2 cellular contexts compared by ENCODE assay signal in genomic region chr19:51086153-51086850, GRCh38.
A peak's percentile ranks its signal among the peaks of the same experiment; 100 is the strongest.
TF ChIP-seq lines count a peak whose summit lies in the region.

No MANE protein-coding gene starts in this region.

TF ChIP-seq in GM23338, 12 proteins besides CTCF, POLR2A, EP300 and RAD21:
- TF ChIP-seq REST (IDR thresholded peaks at IDR 0.05; ENCODE audit: unreplicated experiment) (no peak), ZNF331 (CRISPR knock-in tag; IDR thresholded peaks at IDR 0.05; ENCODE audit: low read depth) (no peak), EZH2phosphoT487 (IDR thresholded peaks at IDR 0.05; ENCODE audit: unreplicated experiment) (no peak), JUNB (IDR thresholded peaks at IDR 0.05; ENCODE audit: unreplicated experiment) (no peak), ETS1 (IDR thresholded peaks at IDR 0.05) (no peak), CREB1 (CRISPR knock-in tag; IDR thresholded peaks at IDR 0.05; ENCODE audit: low read depth) (no peak), ZNF114 (CRISPR knock-in tag; IDR thresholded peaks at IDR 0.05) (no peak), NANOG (IDR thresholded peaks at IDR 0.05; ENCODE audit: borderline replicate concordance) (no peak)

TF ChIP-seq in WTC11, 78 proteins besides CTCF, POLR2A, EP300 and RAD21 (continued from another document):
- TF ChIP-seq USF2 (CRISPR knock-in tag; IDR thresholded peaks at IDR 0.05) (peak; percentile 60), ZNF671 (CRISPR knock-in tag; IDR thresholded peaks at IDR 0.05) (no peak), ESRRA (CRISPR knock-in tag; IDR thresholded peaks at IDR 0.05; ENCODE audit: borderline replicate concordance) (no peak)
TF ChIP-seq in WTC11: peak in this region for 1.
